10 cellular contexts compared by ENCODE assay signal in the genomic region with DNA sequence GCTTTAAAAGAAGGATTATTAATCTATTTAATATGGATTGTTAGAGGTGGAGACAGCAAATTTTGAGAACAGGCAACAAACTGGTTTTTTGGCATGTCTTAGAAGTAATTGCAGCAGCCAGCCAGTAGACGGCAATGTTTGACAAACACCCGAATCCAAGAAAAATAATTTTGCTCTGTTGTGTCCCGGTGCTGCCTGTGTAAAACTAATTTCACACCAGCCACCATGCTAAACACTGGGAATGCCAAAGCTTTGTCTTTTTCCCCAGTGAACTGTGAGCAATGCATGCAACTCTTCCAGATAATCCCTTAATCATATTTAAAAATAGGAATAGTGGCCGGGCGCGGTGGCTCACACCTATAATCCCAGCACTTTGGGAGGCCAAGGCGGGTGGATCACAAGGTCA. TPM values are rescaled to one million over a fixed set of nuclear protein-coding genes. Genes with fewer than 3 reads are reported as not detected.
DNase-seq lines count a peak whose midpoint lies in the region; ATAC-seq, FAIRE-seq and TF ChIP-seq lines count a peak whose summit lies in the region.
"Had no signal": no experiment of that assay in that cellular context is flagged by ENCODE, and none has a peak within 500 bp of the region (broad histone marks: within the 10 kb centered on the region; RNA-seq: fewer than 3 reads in every experiment).

No MANE protein-coding gene starts in this region.

- no peak overlapping the region for H3K27ac Mint-ChIP-seq in neural crest cell (ENCODE audit: unreplicated experiment)
- H3K27ac Mint-ChIP-seq: activated naive CD8-positive, alpha-beta T cell had no signal

- H3K4me3 ChIP-seq in endothelial cell of umbilical vein (replicated peaks in 1 of 3; ENCODE audit: insufficient read depth in 1 of 3, low read depth in 1 of 3, low read length in 3 of 3) = no peak overlapping the region
- H3K4me3 ChIP-seq: BLaER1 treated with 17β-estradiol and CSF1 and Interleukin-3, amounts not matched to agents 10 nM and 100 nM had no signal

- BruUV-seq in endothelial cell of umbilical vein (replicated peaks; lab: Mats Ljungman, UMichigan) = no TSS peak

- H3K4me1 ChIP-seq in endothelial cell of umbilical vein (ENCODE audit: control insufficient read depth, extremely low read depth, insufficient read depth, low read length) = no peaks in the 10 kb centered on the region

- H3K27ac ChIP-seq in endothelial cell of umbilical vein (ENCODE audit: insufficient read depth, low read depth, low read length) = no peak overlapping the region
- H3K27ac ChIP-seq: BLaER1 treated with 17β-estradiol and CSF1 and Interleukin-3, amounts not matched to agents 10 nM and 100 nM had no signal

- H3K4me2 ChIP-seq in endothelial cell of umbilical vein (ENCODE audit: insufficient read depth, low read length) = no peak overlapping the region
- H3K4me2 ChIP-seq: BLaER1 treated with 17β-estradiol and CSF1 and Interleukin-3, amounts not matched to agents 10 nM and 100 nM had no signal

- H3K9me3 Mint-ChIP-seq in neural crest cell = no peaks in the 10 kb centered on the region

- no peaks in the 10 kb centered on the region for H3K36me3 ChIP-seq in endothelial cell of umbilical vein (ENCODE audit: control insufficient read depth in 2 of 2, extremely low read depth in 1 of 2, insufficient read depth in 2 of 2, low read length in 2 of 2)
- H3K36me3 ChIP-seq: BLaER1 treated with 17β-estradiol and CSF1 and Interleukin-3, amounts not matched to agents 10 nM and 100 nM had no signal

- peak; percentile 69 for ATAC-seq in GM18511 (IDR thresholded peaks at IDR 0.05; ENCODE audit: unreplicated experiment)
- ATAC-seq in HG03139 (IDR thresholded peaks at IDR 0.05; ENCODE audit: unreplicated experiment) = peak; percentile 66

- dilution Hi-C loops in endothelial cell of umbilical vein (cut with MboI; ENCODE audit: extremely low pct_ligation_motif_present, low sequenced_read_pairs) = no loop called here

- DNase-seq in DMS79 treated with DMSO at 0.1 percent for 48 hours (lab: John Stamatoyannopoulos, UW) (peak; percentile 8), DMS79 (lab: John Stamatoyannopoulos, UW) (no peak), OCI-M1 (lab: John Stamatoyannopoulos, UW) (peak; percentile 73), endothelial cell of umbilical vein (ENCODE audit: low read depth, low spot score) (peak; percentile 26), neural crest cell (ENCODE audit: low read depth, low spot score) (peak; percentile 47), NCI-H2196 (lab: John Stamatoyannopoulos, UW; ENCODE audit: unreplicated experiment) (no peak)

- no peaks in the 10 kb centered on the region for H3K27me3 ChIP-seq in endothelial cell of umbilical vein (ENCODE audit: control insufficient read depth in 2 of 2, insufficient read depth in 2 of 2, low read length in 2 of 2)
- H3K27me3 ChIP-seq: BLaER1 treated with 17β-estradiol and CSF1 and Interleukin-3, amounts not matched to agents 10 nM and 100 nM had no signal

- no peak for FAIRE-seq in endothelial cell of umbilical vein (lab: Jason Lieb, UNC)

- POLR2A ChIA-PET in endothelial cell of umbilical vein (lab: Charles Lee) = no interaction called here

- peaks cover 2% of the 10 kb centered on the region for H3K27me3 Mint-ChIP-seq in neural crest cell (ENCODE audit: low read depth)
- H3K27me3 Mint-ChIP-seq: activated naive CD8-positive, alpha-beta T cell had no signal

- no peak overlapping the region for H3K4me3 Mint-ChIP-seq in neural crest cell
- H3K4me3 Mint-ChIP-seq: activated naive CD8-positive, alpha-beta T cell had no signal

- no peaks in the 10 kb centered on the region for H3K9me3 ChIP-seq in endothelial cell of umbilical vein (replicated peaks; ENCODE audit: control insufficient read depth, insufficient read depth, low read length)
- H3K9me3 ChIP-seq: BLaER1 treated with 17β-estradiol and CSF1 and Interleukin-3, amounts not matched to agents 10 nM and 100 nM had no signal

- TF ChIP-seq CTCF in endothelial cell of umbilical vein (IDR thresholded peaks at IDR 0.05; ENCODE audit: extremely low read depth in 1 of 2, insufficient read depth in 1 of 2, low read depth in 1 of 2, low read length in 2 of 2) = peak; percentile 58 to 78
- TF ChIP-seq CTCF in neural crest cell (conservative IDR thresholded peaks at IDR 0.05) = peak; percentile 87

- no peaks in the 10 kb centered on the region for H3K9me1 ChIP-seq in endothelial cell of umbilical vein (replicated peaks; ENCODE audit: control insufficient read depth, extremely low read depth, insufficient read depth, low read length)

- H3K4me1 Mint-ChIP-seq in neural crest cell = no peaks in the 10 kb centered on the region

- intact Hi-C loops in endothelial cell of umbilical vein (cut with micrococcal nuclease) = loop anchor here (1.0 kb wide), 2 partner anchors 317 to 685 kb away; no protein-coding TSS in a partner anchor

- no peak overlapping the region for H2AFZ ChIP-seq in endothelial cell of umbilical vein (ENCODE audit: low read depth, low read length)

- TF ChIP-seq POLR2A in endothelial cell of umbilical vein (IDR thresholded peaks at IDR 0.05; ENCODE audit: low read depth, low read length) = no peak

- H3K9ac ChIP-seq in endothelial cell of umbilical vein (replicated peaks; ENCODE audit: extremely low read depth, insufficient read depth, low read length) = no peak overlapping the region
- H3K9ac ChIP-seq: BLaER1 treated with 17β-estradiol and CSF1 and Interleukin-3, amounts not matched to agents 10 nM and 100 nM had no signal

- H4K20me1 ChIP-seq in endothelial cell of umbilical vein (replicated peaks; ENCODE audit: control insufficient read depth, extremely low read depth, insufficient read depth, low read length) = no peaks in the 10 kb centered on the region
- H4K20me1 ChIP-seq: BLaER1 treated with 17β-estradiol and CSF1 and Interleukin-3, amounts not matched to agents 10 nM and 100 nM had no signal

- no peaks in the 10 kb centered on the region for H3K36me3 Mint-ChIP-seq in neural crest cell (ENCODE audit: low read depth)
- H3K36me3 Mint-ChIP-seq: activated naive CD8-positive, alpha-beta T cell had no signal

- CTCF ChIA-PET in endothelial cell of umbilical vein (lab: Charles Lee) = interaction anchor here (1.2 to 4.8 kb wide), 2 partner anchors 9 to 11 kb away, joined by 3 to 20 read pairs; no protein-coding TSS in a partner anchor

- H3K79me2 ChIP-seq in endothelial cell of umbilical vein (ENCODE audit: control insufficient read depth, insufficient read depth, low read length) = no peaks in the 10 kb centered on the region

TF ChIP-seq in endothelial cell of umbilical vein, 7 proteins besides CTCF, POLR2A, EP300 and RAD21:
- TF ChIP-seq EZH2 (IDR thresholded peaks at IDR 0.05; ENCODE audit: borderline replicate concordance, low read depth, low read length, severe bottlenecking) (no peak), MYC (IDR thresholded peaks at IDR 0.05; ENCODE audit: low read depth, low read length) (no peak), FOS (IDR thresholded peaks at IDR 0.05; ENCODE audit: borderline replicate concordance, insufficient read depth, low read length) (no peak), POLR2AphosphoS5 (IDR thresholded peaks at IDR 0.05; ENCODE audit: insufficient read depth, low read depth, low read length) (no peak), GATA2 (IDR thresholded peaks at IDR 0.05; ENCODE audit: insufficient read depth, insufficient read length, low read depth, low read length) (no peak), JUN (IDR thresholded peaks at IDR 0.05; ENCODE audit: borderline replicate concordance, insufficient read depth, insufficient read length, low read depth) (no peak)
- TF ChIP-seq, protein P1, sequence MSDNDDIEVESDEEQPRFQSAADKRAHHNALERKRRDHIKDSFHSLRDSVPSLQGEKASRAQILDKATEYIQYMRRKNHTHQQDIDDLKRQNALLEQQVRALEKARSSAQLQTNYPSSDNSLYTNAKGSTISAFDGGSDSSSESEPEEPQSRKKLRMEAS (IDR thresholded peaks at IDR 0.05; ENCODE audit: insufficient read depth, insufficient read length) = no peak

RNA-seq across cellular contexts. Expression of a gene that starts 25.9 kb away (rescaled TPM):
- total RNA-seq in endothelial cell of umbilical vein (not detected in 2 replicates), neural crest cell (not detected in 2 replicates)
- not detected in 2 replicates for polyA plus RNA-seq in endothelial cell of umbilical vein
- not detected in 2 replicates for polyA plus RNA-seq in endothelial cell of umbilical vein (2011; cell fraction: cytosol; rRNA removed)
- not detected in 2 replicates for polyA plus RNA-seq in endothelial cell of umbilical vein (2011; cell fraction: nucleus; rRNA removed)
- not detected in 2 replicates for polyA plus RNA-seq in endothelial cell of umbilical vein (2012)
- not detected in 2 replicates for polyA minus RNA-seq in endothelial cell of umbilical vein
- not detected for polyA minus RNA-seq in endothelial cell of umbilical vein (2011; cell fraction: cytosol; rRNA and poly(A)+ RNA removed)
- not detected in 2 replicates for polyA minus RNA-seq in endothelial cell of umbilical vein (2011; cell fraction: nucleus; rRNA and poly(A)+ RNA removed)

Comparison
In these comparisons a context has a peak if more than half of its experiments do, and no peak if none do; other contexts are left out.
1. DNase-seq: peak in DMS79 treated with DMSO at 0.1 percent for 48 hours (single experiment), OCI-M1 (single experiment), endothelial cell of umbilical vein (single experiment) and neural crest cell (single experiment); none in DMS79 (single experiment) and NCI-H2196 (single experiment).